ENCODE assay signal across 1 cellular context in genomic region chr4:186651624-186652023, GRCh38.
TF ChIP-seq lines count a peak whose summit lies in the region.

No MANE protein-coding gene starts in this region.

TF ChIP-seq in HepG2, 621 proteins besides CTCF, POLR2A, EP300 and RAD21 (continued from another document):
- TF ChIP-seq E2F1 (CRISPR knock-in tag; IDR thresholded peaks at IDR 0.05) (no peak), ZBTB38 (CRISPR knock-in tag; IDR thresholded peaks at IDR 0.05) (0 out of 2 replicates have a peak, but pooled peaks have one; percentile 24), EHMT2 (IDR thresholded peaks at IDR 0.05; ENCODE audit: borderline replicate concordance, low read depth, low read length) (no peak), IKZF4 (CRISPR knock-in tag; IDR thresholded peaks at IDR 0.05; ENCODE audit: borderline replicate concordance, low read depth, not compliant biosample characterization) (no peak)
